8 cellular contexts compared by ENCODE assay signal in genomic region chr17:68035523-68036303, GRCh38. TPM values are rescaled to one million over a fixed set of nuclear protein-coding genes. Genes with fewer than 3 reads are reported as not detected.
DNase-seq lines count a peak whose midpoint lies in the region; ATAC-seq and TF ChIP-seq lines count a peak whose summit lies in the region.

Gene KPNA2 (plus strand): TSS chr17:68035735. CDS start chr17:68037133, 1,398 bp downstream.

- ATAC-seq in GM21360 (IDR thresholded peaks at IDR 0.05; ENCODE audit: unreplicated experiment) = peak; percentile 77
- ATAC-seq in lung (ENCODE audit: insufficient read depth, low FRiP score) = peak; percentile 95

- no peaks in the 10 kb centered on the region for H3K4me1 ChIP-seq in lung (ENCODE audit: control insufficient read depth in 2 of 2, insufficient read depth in 2 of 2, low read length in 2 of 2)

- no peaks in the 10 kb centered on the region for H3K9me3 ChIP-seq in lung (ENCODE audit: control insufficient read depth in 2 of 2, insufficient read depth in 1 of 2, low read length in 1 of 2)

- no peaks in the 10 kb centered on the region for H3K27me3 ChIP-seq in lung (ENCODE audit: control insufficient read depth, insufficient read depth)

- DNase-seq in COLO668 (lab: John Stamatoyannopoulos, UW; ENCODE audit: unreplicated experiment) (peak; percentile 95), HT-29 (ENCODE audit: low spot score) (peak; percentile 99), lung (ENCODE audit: low spot score) (peak; percentile 96)
- peak; percentile 95 for DNase-seq in NK-92 treated with Interleukin-12 subunit alpha and Interleukin-12 subunit beta, amount 100 ng/mL, for 24 hours (lab: John Stamatoyannopoulos, UW)
- DNase-seq in activated CD8-positive, alpha-beta memory T cell treated with anti-CD3 and anti-CD28 coated beads for 24 hours = peak; percentile 93
- DNase-seq in effector CD8-positive, alpha-beta T cell (lab: John Stamatoyannopoulos, UW) = peak; percentile 90
- peak; percentile 77 to 89 (median 87) for DNase-seq in stimulated activated CD4-positive, alpha-beta T cell treated with anti-CD3 and anti-CD28 coated beads, TNF-alpha, amount 100 ng/mL, for 24 hours (ENCODE audit: low read depth in 3 of 3)

- WGBS in lung, 2 donors = 0% methylated on average over 65 to 69 of the region's 72 CpGs

- no peak for TF ChIP-seq CTCF in lung (IDR thresholded peaks at IDR 0.05; ENCODE audit: control extremely low read depth, extremely low read depth)

- H3K27ac ChIP-seq in lung (ENCODE audit: low read depth in 1 of 2, low read length in 1 of 2) = peak within 1 kb of the TSS; percentile 24 to 88

- H3K36me3 ChIP-seq in lung (ENCODE audit: control insufficient read depth in 2 of 2, insufficient read depth in 2 of 2, low read length in 2 of 2) = peaks cover 4 to 10% of the 10 kb centered on the region in 2 donors

- H3K4me3 ChIP-seq in lung = peak within 1 kb of the TSS; percentile 93

RNA-seq across cellular contexts. Expression of gene KPNA2, which starts in this region (rescaled TPM):
- total RNA-seq in HT-29 (2014; rRNA removed; shearing (Covaris generic)) = 148 and 150 TPM in 2 replicates
- 10 to 100 TPM; 17.5 to 20.2 TPM for total RNA-seq in lung
- 10 to 100 TPM; 16.1 to 24.4 TPM for polyA plus RNA-seq in lung

Comparison
In these comparisons a context has a peak if more than half of its experiments do, and no peak if none do; other contexts are left out.
1. Peak in every context shown above with its lines: DNase-seq, ATAC-seq, H3K4me3 ChIP-seq and H3K27ac ChIP-seq.